8 cellular contexts compared by ENCODE assay signal in the genomic region with DNA sequence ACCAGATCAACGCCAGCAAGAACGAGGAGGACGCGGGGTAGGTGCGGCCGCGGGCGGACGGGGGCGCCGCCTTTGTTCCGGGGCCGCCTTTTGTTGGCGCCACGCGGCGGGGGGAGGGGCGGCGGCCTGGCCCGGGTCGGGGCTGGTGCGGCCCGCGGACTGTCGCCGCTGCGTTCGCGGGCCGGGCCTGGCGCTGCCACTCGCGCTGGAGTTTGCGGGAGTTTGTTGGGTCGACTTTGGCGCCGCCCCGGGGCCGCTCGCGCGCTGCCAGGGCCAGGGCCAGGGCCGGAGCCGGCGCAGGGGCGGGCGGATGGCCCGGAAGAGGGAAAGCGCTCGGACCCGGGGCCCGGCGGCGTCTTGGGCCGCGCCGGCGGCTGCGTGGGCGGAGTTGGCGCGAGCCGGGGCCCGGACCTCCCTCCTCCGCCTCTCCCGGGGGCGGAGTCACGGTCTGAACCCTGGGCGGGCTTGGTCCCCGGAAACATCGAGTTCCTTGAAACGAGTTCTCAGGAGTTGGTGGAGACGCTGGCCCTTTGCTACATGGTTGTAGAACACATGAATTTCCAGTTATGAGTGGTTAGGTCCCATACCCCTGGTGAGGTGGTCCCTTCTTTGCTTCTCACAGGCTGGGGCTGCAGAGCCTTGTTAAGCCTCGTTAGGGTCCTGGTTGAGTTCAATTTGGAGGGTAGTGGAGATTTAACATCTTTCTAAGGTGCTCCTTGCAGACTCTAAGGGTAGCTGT. TPM values are rescaled to one million over a fixed set of nuclear protein-coding genes. Genes with fewer than 3 reads are reported as not detected.
DNase-seq lines count a peak whose midpoint lies in the region; ATAC-seq and TF ChIP-seq lines count a peak whose summit lies in the region.

No MANE protein-coding gene starts in this region.

- H3K9me3 ChIP-seq in PC-3 (ENCODE audit: low read length) = no peaks in the 10 kb centered on the region

- no peaks in the 10 kb centered on the region for H3K9me2 ChIP-seq in PC-3 (replicated peaks; ENCODE audit: low read length)

- peak overlapping the region; percentile 94 for H3K9ac ChIP-seq in PC-3 (ENCODE audit: low read length)

- BruUV-seq in PC-3 (replicated peaks; lab: Mats Ljungman, UMichigan) = no TSS peak

- CTCF ChIA-PET in PC-3 (lab: Charles Lee) = interaction anchor here (0.6 kb wide), 1 partner anchor 130 kb away, joined by 4 read pairs; no protein-coding TSS in a partner anchor

- peaks cover 2% of the 10 kb centered on the region for H3K27me3 Mint-ChIP-seq in activated T-helper 2 cell treated with anti-CD3 and anti-CD28 coated beads, Interferon-gamma antibody, Interleukin-2, Interleukin-4, amounts not matched to agents 10 μg/mL and 5 μg/mL and 100 μg/mL, durations not matched to agents 14 hours and 24 hours and 36 hours (ENCODE audit: low read depth)
- H3K27me3 Mint-ChIP-seq in nephron progenitor cell (ENCODE audit: low read depth, poor library complexity) = peaks cover 3% of the 10 kb centered on the region
- H3K27me3 Mint-ChIP-seq in stimulated activated naive CD8-positive, alpha-beta T cell treated with anti-CD3 and anti-CD28 coated beads, Interleukin-15, Interleukin-2, amounts not matched to agents 100 ng/mL and 50 ng/mL, for 24 hours = peaks cover 3% of the 10 kb centered on the region

- H3K79me2 ChIP-seq in PC-3 (ENCODE audit: low read length) = peaks cover 62% of the 10 kb centered on the region

- H3K4me1 ChIP-seq in PC-3 (ENCODE audit: insufficient read depth, low read length) = peaks cover 31% of the 10 kb centered on the region

- peak overlapping the region; percentile 48 for H3K27ac Mint-ChIP-seq in activated T-helper 2 cell treated with anti-CD3 and anti-CD28 coated beads, Interferon-gamma antibody, Interleukin-2, Interleukin-4, amounts not matched to agents 10 μg/mL and 5 μg/mL and 100 μg/mL, durations not matched to agents 14 hours and 24 hours and 36 hours
- peak overlapping the region; percentile 89 for H3K27ac Mint-ChIP-seq in nephron progenitor cell
- peak overlapping the region; percentile 91 for H3K27ac Mint-ChIP-seq in stimulated activated naive CD8-positive, alpha-beta T cell treated with anti-CD3 and anti-CD28 coated beads, Interleukin-15, Interleukin-2, amounts not matched to agents 100 ng/mL and 50 ng/mL, for 24 hours

- no peaks in the 10 kb centered on the region for H3K9me3 Mint-ChIP-seq in activated T-helper 2 cell treated with anti-CD3 and anti-CD28 coated beads, Interferon-gamma antibody, Interleukin-2, Interleukin-4, amounts not matched to agents 10 μg/mL and 5 μg/mL and 100 μg/mL, durations not matched to agents 14 hours and 24 hours and 36 hours
- no peaks in the 10 kb centered on the region for H3K9me3 Mint-ChIP-seq in nephron progenitor cell
- H3K9me3 Mint-ChIP-seq in stimulated activated naive CD8-positive, alpha-beta T cell treated with anti-CD3 and anti-CD28 coated beads, Interleukin-15, Interleukin-2, amounts not matched to agents 100 ng/mL and 50 ng/mL, for 24 hours = no peaks in the 10 kb centered on the region

- H3K36me3 Mint-ChIP-seq in activated T-helper 2 cell treated with anti-CD3 and anti-CD28 coated beads, Interferon-gamma antibody, Interleukin-2, Interleukin-4, amounts not matched to agents 10 μg/mL and 5 μg/mL and 100 μg/mL, durations not matched to agents 14 hours and 24 hours and 36 hours (ENCODE audit: low read depth) = peaks cover 53% of the 10 kb centered on the region
- peaks cover 49% of the 10 kb centered on the region for H3K36me3 Mint-ChIP-seq in nephron progenitor cell (ENCODE audit: low read depth)
- H3K36me3 Mint-ChIP-seq in stimulated activated naive CD8-positive, alpha-beta T cell treated with anti-CD3 and anti-CD28 coated beads, Interleukin-15, Interleukin-2, amounts not matched to agents 100 ng/mL and 50 ng/mL, for 24 hours (ENCODE audit: low read depth) = peaks cover 54% of the 10 kb centered on the region

- POLR2A ChIA-PET in PC-3 (lab: Charles Lee; ENCODE audit: unreplicated experiment) = interaction anchor here (0.8 kb wide), 1 partner anchor 52 kb away, joined by 3 read pairs; a partner anchor contains a TSS

- peak overlapping the region; percentile 85 for H3K4me3 Mint-ChIP-seq in activated T-helper 2 cell treated with anti-CD3 and anti-CD28 coated beads, Interferon-gamma antibody, Interleukin-2, Interleukin-4, amounts not matched to agents 10 μg/mL and 5 μg/mL and 100 μg/mL, durations not matched to agents 14 hours and 24 hours and 36 hours (ENCODE audit: low read depth)
- H3K4me3 Mint-ChIP-seq in nephron progenitor cell = peak overlapping the region; percentile 96
- peak overlapping the region; percentile 100 for H3K4me3 Mint-ChIP-seq in stimulated activated naive CD8-positive, alpha-beta T cell treated with anti-CD3 and anti-CD28 coated beads, Interleukin-15, Interleukin-2, amounts not matched to agents 100 ng/mL and 50 ng/mL, for 24 hours

- H3K27me3 ChIP-seq in PC-3 (ENCODE audit: low read length) = no peaks in the 10 kb centered on the region

- peak; percentile 80 for DNase-seq in CD1c-positive myeloid dendritic cell (ENCODE audit: extremely low spot score)
- peak; percentile 95 for DNase-seq in GM19238 (ENCODE audit: insufficient read length, low spot score)
- peak; percentile 74 for DNase-seq in PC-3
- peak; percentile 73 for DNase-seq in activated T-helper 2 cell treated with anti-CD3 and anti-CD28 coated beads, Interferon-gamma antibody, Interleukin-2, Interleukin-4, amounts not matched to agents 10 μg/mL and 5 μg/mL and 100 μg/mL, durations not matched to agents 14 hours and 24 hours and 36 hours (ENCODE audit: low spot score)
- DNase-seq in fibroblast of pulmonary artery (ENCODE audit: low read depth) = peak; percentile 76
- peak; percentile 73 for DNase-seq in nephron progenitor cell

- H3K27ac ChIP-seq in PC-3 (ENCODE audit: low read length) = peak overlapping the region; percentile 21; the same call in 1 of the 2 replicates

- intact Hi-C loops in PC-3 (cut with micrococcal nuclease) = no loop called here
- intact Hi-C loops in activated T-helper 2 cell treated with anti-CD3 and anti-CD28 coated beads, Interferon-gamma antibody, Interleukin-2, Interleukin-4, amounts not matched to agents 10 μg/mL and 5 μg/mL and 100 μg/mL, durations not matched to agents 14 hours and 24 hours and 36 hours (cut with micrococcal nuclease) = loop anchor here (2.0 to 10.0 kb wide), 4 partner anchors 28 to 1200 kb away; a partner anchor contains a TSS

- peaks cover 48% of the 10 kb centered on the region for H3K36me3 ChIP-seq in PC-3 (ENCODE audit: low read depth, low read length)

- peaks cover 49% of the 10 kb centered on the region for H4K20me1 ChIP-seq in PC-3 (ENCODE audit: low read length)

- H3K4me1 Mint-ChIP-seq in activated T-helper 2 cell treated with anti-CD3 and anti-CD28 coated beads, Interferon-gamma antibody, Interleukin-2, Interleukin-4, amounts not matched to agents 10 μg/mL and 5 μg/mL and 100 μg/mL, durations not matched to agents 14 hours and 24 hours and 36 hours (ENCODE audit: low read depth) = peaks cover 26% of the 10 kb centered on the region
- H3K4me1 Mint-ChIP-seq in nephron progenitor cell = peaks cover 36% of the 10 kb centered on the region
- peaks cover 49% of the 10 kb centered on the region for H3K4me1 Mint-ChIP-seq in stimulated activated naive CD8-positive, alpha-beta T cell treated with anti-CD3 and anti-CD28 coated beads, Interleukin-15, Interleukin-2, amounts not matched to agents 100 ng/mL and 50 ng/mL, for 24 hours (ENCODE audit: low read depth)

- TF ChIP-seq CTCF in PC-3 (conservative IDR thresholded peaks at IDR 0.05; ENCODE audit: low read depth, low read length) (no peak), fibroblast of pulmonary artery (IDR thresholded peaks at IDR 0.05; ENCODE audit: low read length, missing control alignments) (no peak), nephron progenitor cell (IDR thresholded peaks at IDR 0.05) (no peak)

- peak overlapping the region; percentile 92 for H3K4me3 ChIP-seq in PC-3 (ENCODE audit: low read length)
- H3K4me3 ChIP-seq in fibroblast of pulmonary artery (replicated peaks; ENCODE audit: low read depth, low read length) = peak overlapping the region; percentile 80

- ATAC-seq in HG03432 (IDR thresholded peaks at IDR 0.05; ENCODE audit: unreplicated experiment) (peak; percentile 58), PC-3 (peak; percentile 56)

- peak overlapping the region; percentile 93 for H3K4me2 ChIP-seq in PC-3 (ENCODE audit: low read length)

- H2AFZ ChIP-seq in PC-3 (ENCODE audit: low read length) = no peak overlapping the region

- peaks cover under 1% of the 10 kb centered on the region for H3F3A ChIP-seq in PC-3 (ENCODE audit: low read length, unreplicated experiment)

RNA-seq across cellular contexts. Expression of a gene that starts 0.8 kb away (rescaled TPM):
- total RNA-seq in PC-3 (2014; rRNA removed) = 231 and 369 TPM in 2 replicates
- 393 and 403 TPM in 2 replicates for total RNA-seq in activated T-helper 2 cell treated with anti-CD3 and anti-CD28 coated beads, Interferon-gamma antibody, Interleukin-2, Interleukin-4, amounts not matched to agents 10 μg/mL and 5 μg/mL and 100 μg/mL, durations not matched to agents 14 hours and 24 hours and 36 hours

RNA-seq across cellular contexts. Expression of a gene that starts 18.0 kb away (rescaled TPM):
- not detected in 2 replicates for total RNA-seq in PC-3 (2014; rRNA removed)
- total RNA-seq in activated T-helper 2 cell treated with anti-CD3 and anti-CD28 coated beads, Interferon-gamma antibody, Interleukin-2, Interleukin-4, amounts not matched to agents 10 μg/mL and 5 μg/mL and 100 μg/mL, durations not matched to agents 14 hours and 24 hours and 36 hours = not detected in 2 replicates

RNA-seq across cellular contexts. Expression of a gene that starts 27.4 kb away (rescaled TPM):
- total RNA-seq in PC-3 (2014; rRNA removed) = 21.7 and 31.2 TPM in 2 replicates
- total RNA-seq in activated T-helper 2 cell treated with anti-CD3 and anti-CD28 coated beads, Interferon-gamma antibody, Interleukin-2, Interleukin-4, amounts not matched to agents 10 μg/mL and 5 μg/mL and 100 μg/mL, durations not matched to agents 14 hours and 24 hours and 36 hours = 87.4 and 92.0 TPM in 2 replicates

RNA-seq across cellular contexts. Expression of a gene that starts 51.5 kb away (rescaled TPM):
- 649 TPM in 2 replicates for total RNA-seq in PC-3 (2014; rRNA removed)
- 221 and 228 TPM in 2 replicates for total RNA-seq in activated T-helper 2 cell treated with anti-CD3 and anti-CD28 coated beads, Interferon-gamma antibody, Interleukin-2, Interleukin-4, amounts not matched to agents 10 μg/mL and 5 μg/mL and 100 μg/mL, durations not matched to agents 14 hours and 24 hours and 36 hours

Comparison
In these comparisons a context has a peak if more than half of its experiments do, and no peak if none do; other contexts are left out.
1. Peak in every context shown above with its lines: DNase-seq, ATAC-seq, H3K4me3 ChIP-seq and H3K27ac ChIP-seq.